ENCODE assay signal across 22 cellular contexts in the genomic region with DNA sequence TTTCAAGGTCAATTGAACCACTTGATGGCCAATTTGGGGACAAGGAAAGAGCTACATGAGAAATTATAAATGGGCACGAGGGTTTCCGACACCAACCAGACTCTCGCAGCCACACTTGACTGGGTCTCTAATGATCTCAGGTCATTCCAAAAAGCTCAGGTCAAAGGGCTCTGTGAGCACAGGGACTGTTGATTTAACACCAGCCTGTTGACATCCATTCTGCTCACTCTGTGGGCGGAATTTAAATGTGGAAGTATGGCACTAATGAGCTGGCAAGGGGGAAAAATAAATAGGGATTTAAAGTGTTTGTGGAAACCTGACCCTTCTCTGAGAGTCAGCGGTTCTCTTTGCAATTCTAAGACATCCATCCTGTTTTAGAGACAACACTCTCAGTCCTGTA.
DNase-seq lines count a peak whose midpoint lies in the region; ATAC-seq and TF ChIP-seq lines count a peak whose summit lies in the region.
"Had no signal": no experiment of that assay in that cellular context is flagged by ENCODE, and none has a peak within 500 bp of the region (broad histone marks: within the 10 kb centered on the region; RNA-seq: fewer than 3 reads in every experiment).

No MANE protein-coding gene starts in this region.

- no peak for TF ChIP-seq POLR2A in right lobe of liver (IDR thresholded peaks at IDR 0.05)

- no peak overlapping the region for H3K4me3 Mint-ChIP-seq in activated T-cell treated with anti-CD3 and anti-CD28 coated beads, Interleukin-2, amount 50 U/mL, for 4 hours
- H3K4me3 Mint-ChIP-seq: activated CD4-positive, alpha-beta T cell treated with anti-CD3 and anti-CD28 coated beads for 36 hours; activated naive CD8-positive, alpha-beta T cell treated with anti-CD3 and anti-CD28 coated beads, Interleukin-2, amount 50 U/mL, for 24 hours had no signal

- H3K4me1 ChIP-seq in right lobe of liver = peaks cover 0 to 4% (median 0%) of the 10 kb centered on the region in 4 donors
- H3K4me1 ChIP-seq: Caco-2, testis, vagina had no signal

- H3K27me3 Mint-ChIP-seq in activated T-cell treated with anti-CD3 and anti-CD28 coated beads, Interleukin-2, amount 50 U/mL, for 4 hours (ENCODE audit: low read depth) = no peaks in the 10 kb centered on the region
- H3K27me3 Mint-ChIP-seq: activated CD4-positive, alpha-beta T cell treated with anti-CD3 and anti-CD28 coated beads for 36 hours; activated naive CD8-positive, alpha-beta T cell treated with anti-CD3 and anti-CD28 coated beads, Interleukin-2, amount 50 U/mL, for 24 hours had no signal

- TF ChIP-seq CTCF in right lobe of liver (IDR thresholded peaks at IDR 0.05) = no peak

- ATAC-seq in right lobe of liver = peak; percentile 77 to 100 (median 92)
- no peak for ATAC-seq in activated T-cell treated with anti-CD3 and anti-CD28 coated beads, Interleukin-2, amount 50 U/mL, for 4 hours
- ATAC-seq in GM18511 (IDR thresholded peaks at IDR 0.05; ENCODE audit: unreplicated experiment) = no peak
- ATAC-seq: activated CD4-positive, alpha-beta T cell treated with anti-CD3 and anti-CD28 coated beads for 36 hours; activated naive CD8-positive, alpha-beta T cell treated with anti-CD3 and anti-CD28 coated beads, Interleukin-2, amount 50 U/mL, for 24 hours had no signal

- H3K9me3 Mint-ChIP-seq in activated T-cell treated with anti-CD3 and anti-CD28 coated beads, Interleukin-2, amount 50 U/mL, for 4 hours = peaks cover 12% of the 10 kb centered on the region

- H3K36me3 ChIP-seq in right lobe of liver = no peaks in the 10 kb centered on the region
- H3K36me3 ChIP-seq: BLaER1 treated with 17β-estradiol and CSF1 and Interleukin-3, amounts not matched to agents 10 nM and 100 nM; vagina had no signal

- intact Hi-C loops in right lobe of liver (cut with DNase I) = no loop called here

- H3K36me3 Mint-ChIP-seq in activated T-cell treated with anti-CD3 and anti-CD28 coated beads, Interleukin-2, amount 50 U/mL, for 4 hours (ENCODE audit: insufficient read depth) = no peaks in the 10 kb centered on the region

- no peaks in the 10 kb centered on the region for H3K27me3 ChIP-seq in right lobe of liver
- H3K27me3 ChIP-seq: BLaER1 treated with 17β-estradiol and CSF1 and Interleukin-3, amounts not matched to agents 10 nM and 100 nM; testis; vagina had no signal

- H3K4me1 Mint-ChIP-seq in activated T-cell treated with anti-CD3 and anti-CD28 coated beads, Interleukin-2, amount 50 U/mL, for 4 hours (ENCODE audit: low read depth) = no peaks in the 10 kb centered on the region
- H3K4me1 Mint-ChIP-seq: activated CD4-positive, alpha-beta T cell treated with anti-CD3 and anti-CD28 coated beads for 36 hours; activated naive CD8-positive, alpha-beta T cell treated with anti-CD3 and anti-CD28 coated beads, Interleukin-2, amount 50 U/mL, for 24 hours had no signal

- WGBS in right lobe of liver (ENCODE audit: insufficient coverage, low coverage, low lambda C conversion rate, missing lambda C conversion rate) = 18% methylated on average over 5 of the region's 5 CpGs

- no peak overlapping the region for H3K27ac ChIP-seq in right lobe of liver
- H3K27ac ChIP-seq: BLaER1 treated with 17β-estradiol and CSF1 and Interleukin-3, amounts not matched to agents 10 nM and 100 nM; HL-60; testis; vagina had no signal

- H3K9me3 ChIP-seq in right lobe of liver = no peaks in the 10 kb centered on the region
- H3K9me3 ChIP-seq: BLaER1 treated with 17β-estradiol and CSF1 and Interleukin-3, amounts not matched to agents 10 nM and 100 nM; Caco-2; testis; vagina had no signal

- H3K4me3 ChIP-seq in right lobe of liver = no peak overlapping the region
- H3K4me3 ChIP-seq: BLaER1 treated with 17β-estradiol and CSF1 and Interleukin-3, amounts not matched to agents 10 nM and 100 nM; testis; vagina had no signal

- DNase-seq in DMS79 (lab: John Stamatoyannopoulos, UW) (peak; percentile 14), NCI-H128 (lab: John Stamatoyannopoulos, UW; ENCODE audit: unreplicated experiment) (peak; percentile 25), NCI-H748 (lab: John Stamatoyannopoulos, UW; ENCODE audit: unreplicated experiment) (peak; percentile 90), right lobe of liver (peak in 1 of 3 donors; percentile 45), NCI-H524 (lab: John Stamatoyannopoulos, UW) (no peak), GM19238 (ENCODE audit: insufficient read length, low spot score) (no peak)
- DNase-seq in activated T-cell treated with anti-CD3 and anti-CD28 coated beads, Interleukin-2, amount 50 U/mL, for 4 hours = no peak
- DNase-seq: activated CD4-positive, alpha-beta T cell treated with anti-CD3 and anti-CD28 coated beads for 36 hours; activated gamma-delta T cell treated with Interleukin-2 at 50 U/mL for 16 hours; activated naive CD8-positive, alpha-beta T cell treated with anti-CD3 and anti-CD28 coated beads, Interleukin-2, amount 50 U/mL, for 24 hours; Caco-2; cerebellar nuclear complex; H7; mesenchymal stem cell; NCI-H226; stimulated activated CD4-positive, alpha-beta T cell treated with anti-CD3 and anti-CD28 coated beads, Interleukin-4, amount 100 ng/mL, for 24 hours; stimulated activated naive CD4-positive, alpha-beta T cell; testis had no signal

Comparison
In these comparisons a context has a peak if more than half of its experiments do, and no peak if none do; other contexts are left out.
1. DNase-seq: peak in DMS79 (single experiment), NCI-H128 (single experiment) and NCI-H748 (single experiment); none in NCI-H524 (0 of 2), activated T-cell treated with anti-CD3 and anti-CD28 coated beads, Interleukin-2, amount 50 U/mL, for 4 hours (single experiment) and GM19238 (single experiment).
2. ATAC-seq: peak in right lobe of liver (4 of 4); none in activated T-cell treated with anti-CD3 and anti-CD28 coated beads, Interleukin-2, amount 50 U/mL, for 4 hours (0 of 2) and GM18511 (single experiment).